Comparison of ENCODE assay signal across 1 cellular context in genomic region chr2:183038341-183039300, GRCh38.
A peak's percentile ranks its signal among the peaks of the same experiment; 100 is the strongest.
TF ChIP-seq lines count a peak whose summit lies in the region.

A gene with protein sequence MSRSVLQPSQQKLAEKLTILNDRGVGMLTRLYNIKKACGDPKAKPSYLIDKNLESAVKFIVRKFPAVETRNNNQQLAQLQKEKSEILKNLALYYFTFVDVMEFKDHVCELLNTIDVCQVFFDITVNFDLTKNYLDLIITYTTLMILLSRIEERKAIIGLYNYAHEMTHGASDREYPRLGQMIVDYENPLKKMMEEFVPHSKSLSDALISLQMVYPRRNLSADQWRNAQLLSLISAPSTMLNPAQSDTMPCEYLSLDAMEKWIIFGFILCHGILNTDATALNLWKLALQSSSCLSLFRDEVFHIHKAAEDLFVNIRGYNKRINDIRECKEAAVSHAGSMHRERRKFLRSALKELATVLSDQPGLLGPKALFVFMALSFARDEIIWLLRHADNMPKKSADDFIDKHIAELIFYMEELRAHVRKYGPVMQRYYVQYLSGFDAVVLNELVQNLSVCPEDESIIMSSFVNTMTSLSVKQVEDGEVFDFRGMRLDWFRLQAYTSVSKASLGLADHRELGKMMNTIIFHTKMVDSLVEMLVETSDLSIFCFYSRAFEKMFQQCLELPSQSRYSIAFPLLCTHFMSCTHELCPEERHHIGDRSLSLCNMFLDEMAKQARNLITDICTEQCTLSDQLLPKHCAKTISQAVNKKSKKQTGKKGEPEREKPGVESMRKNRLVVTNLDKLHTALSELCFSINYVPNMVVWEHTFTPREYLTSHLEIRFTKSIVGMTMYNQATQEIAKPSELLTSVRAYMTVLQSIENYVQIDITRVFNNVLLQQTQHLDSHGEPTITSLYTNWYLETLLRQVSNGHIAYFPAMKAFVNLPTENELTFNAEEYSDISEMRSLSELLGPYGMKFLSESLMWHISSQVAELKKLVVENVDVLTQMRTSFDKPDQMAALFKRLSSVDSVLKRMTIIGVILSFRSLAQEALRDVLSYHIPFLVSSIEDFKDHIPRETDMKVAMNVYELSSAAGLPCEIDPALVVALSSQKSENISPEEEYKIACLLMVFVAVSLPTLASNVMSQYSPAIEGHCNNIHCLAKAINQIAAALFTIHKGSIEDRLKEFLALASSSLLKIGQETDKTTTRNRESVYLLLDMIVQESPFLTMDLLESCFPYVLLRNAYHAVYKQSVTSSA (minus strand): TSS chr2:183038457. CDS start chr2:183038099, 358 bp downstream.

TF ChIP-seq in HepG2, 621 proteins besides CTCF, POLR2A, EP300 and RAD21 (continued from another document and continues in another):
- TF ChIP-seq, protein P1, sequence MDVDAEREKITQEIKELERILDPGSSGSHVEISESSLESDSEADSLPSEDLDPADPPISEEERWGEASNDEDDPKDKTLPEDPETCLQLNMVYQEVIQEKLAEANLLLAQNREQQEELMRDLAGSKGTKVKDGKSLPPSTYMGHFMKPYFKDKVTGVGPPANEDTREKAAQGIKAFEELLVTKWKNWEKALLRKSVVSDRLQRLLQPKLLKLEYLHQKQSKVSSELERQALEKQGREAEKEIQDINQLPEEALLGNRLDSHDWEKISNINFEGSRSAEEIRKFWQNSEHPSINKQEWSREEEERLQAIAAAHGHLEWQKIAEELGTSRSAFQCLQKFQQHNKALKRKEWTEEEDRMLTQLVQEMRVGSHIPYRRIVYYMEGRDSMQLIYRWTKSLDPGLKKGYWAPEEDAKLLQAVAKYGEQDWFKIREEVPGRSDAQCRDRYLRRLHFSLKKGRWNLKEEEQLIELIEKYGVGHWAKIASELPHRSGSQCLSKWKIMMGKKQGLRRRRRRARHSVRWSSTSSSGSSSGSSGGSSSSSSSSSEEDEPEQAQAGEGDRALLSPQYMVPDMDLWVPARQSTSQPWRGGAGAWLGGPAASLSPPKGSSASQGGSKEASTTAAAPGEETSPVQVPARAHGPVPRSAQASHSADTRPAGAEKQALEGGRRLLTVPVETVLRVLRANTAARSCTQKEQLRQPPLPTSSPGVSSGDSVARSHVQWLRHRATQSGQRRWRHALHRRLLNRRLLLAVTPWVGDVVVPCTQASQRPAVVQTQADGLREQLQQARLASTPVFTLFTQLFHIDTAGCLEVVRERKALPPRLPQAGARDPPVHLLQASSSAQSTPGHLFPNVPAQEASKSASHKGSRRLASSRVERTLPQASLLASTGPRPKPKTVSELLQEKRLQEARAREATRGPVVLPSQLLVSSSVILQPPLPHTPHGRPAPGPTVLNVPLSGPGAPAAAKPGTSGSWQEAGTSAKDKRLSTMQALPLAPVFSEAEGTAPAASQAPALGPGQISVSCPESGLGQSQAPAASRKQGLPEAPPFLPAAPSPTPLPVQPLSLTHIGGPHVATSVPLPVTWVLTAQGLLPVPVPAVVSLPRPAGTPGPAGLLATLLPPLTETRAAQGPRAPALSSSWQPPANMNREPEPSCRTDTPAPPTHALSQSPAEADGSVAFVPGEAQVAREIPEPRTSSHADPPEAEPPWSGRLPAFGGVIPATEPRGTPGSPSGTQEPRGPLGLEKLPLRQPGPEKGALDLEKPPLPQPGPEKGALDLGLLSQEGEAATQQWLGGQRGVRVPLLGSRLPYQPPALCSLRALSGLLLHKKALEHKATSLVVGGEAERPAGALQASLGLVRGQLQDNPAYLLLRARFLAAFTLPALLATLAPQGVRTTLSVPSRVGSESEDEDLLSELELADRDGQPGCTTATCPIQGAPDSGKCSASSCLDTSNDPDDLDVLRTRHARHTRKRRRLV (CRISPR knock-in tag; IDR thresholded peaks at IDR 0.05), result no peak
- TF ChIP-seq ZNF17 (CRISPR knock-in tag; IDR thresholded peaks at IDR 0.05), result no peak
- no peak for TF ChIP-seq RBM22 (optimal IDR thresholded peaks at IDR 0.05; ENCODE audit: low read length)
- TF ChIP-seq ZNF562 (CRISPR knock-in tag; IDR thresholded peaks at IDR 0.05; ENCODE audit: borderline replicate concordance), result no peak
- TF ChIP-seq BORCS8-MEF2B (CRISPR knock-in tag; IDR thresholded peaks at IDR 0.05), result no peak
- TF ChIP-seq ZNF724P (CRISPR knock-in tag; IDR thresholded peaks at IDR 0.05; ENCODE audit: borderline replicate concordance), result no peak; the same call in 1 of the 2 replicates
- no peak for TF ChIP-seq CCAR2 (optimal IDR thresholded peaks at IDR 0.05; ENCODE audit: low read depth, low read length)
- peak; percentile 91; the same call in 1 of the 2 replicates for TF ChIP-seq ZNF431 (CRISPR knock-in tag; IDR thresholded peaks at IDR 0.05; ENCODE audit: borderline replicate concordance, low read depth)
- TF ChIP-seq PBX3 (CRISPR knock-in tag; IDR thresholded peaks at IDR 0.05; ENCODE audit: borderline replicate concordance), result no peak
- TF ChIP-seq CBX2 (IDR thresholded peaks at IDR 0.05; ENCODE audit: low read depth, low read length), result 0 out of 2 replicates have a peak, but pooled peaks have one; percentile 61
- TF ChIP-seq CBX2 (CRISPR knock-in tag; IDR thresholded peaks at IDR 0.05; ENCODE audit: low read depth), result no peak
- TF ChIP-seq ZNF577 (CRISPR knock-in tag; IDR thresholded peaks at IDR 0.05; ENCODE audit: borderline replicate concordance, low read depth), result no peak
- TF ChIP-seq U2AF1 (optimal IDR thresholded peaks at IDR 0.05; ENCODE audit: low read depth, low read length), result no peak
- TF ChIP-seq TEAD2 (CRISPR knock-in tag; IDR thresholded peaks at IDR 0.05), result no peak
- TF ChIP-seq ZNF670 (CRISPR knock-in tag; IDR thresholded peaks at IDR 0.05; ENCODE audit: borderline replicate concordance), result no peak
- no peak for TF ChIP-seq NR3C1 (CRISPR knock-in tag; IDR thresholded peaks at IDR 0.05)
- TF ChIP-seq, protein P2, sequence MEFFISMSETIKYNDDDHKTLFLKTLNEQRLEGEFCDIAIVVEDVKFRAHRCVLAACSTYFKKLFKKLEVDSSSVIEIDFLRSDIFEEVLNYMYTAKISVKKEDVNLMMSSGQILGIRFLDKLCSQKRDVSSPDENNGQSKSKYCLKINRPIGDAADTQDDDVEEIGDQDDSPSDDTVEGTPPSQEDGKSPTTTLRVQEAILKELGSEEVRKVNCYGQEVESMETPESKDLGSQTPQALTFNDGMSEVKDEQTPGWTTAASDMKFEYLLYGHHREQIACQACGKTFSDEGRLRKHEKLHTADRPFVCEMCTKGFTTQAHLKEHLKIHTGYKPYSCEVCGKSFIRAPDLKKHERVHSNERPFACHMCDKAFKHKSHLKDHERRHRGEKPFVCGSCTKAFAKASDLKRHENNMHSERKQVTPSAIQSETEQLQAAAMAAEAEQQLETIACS (CRISPR knock-in tag; IDR thresholded peaks at IDR 0.05), result peak; percentile 42; the same call in 1 of the 2 replicates
- peak; percentile 38; the same call in 1 of the 2 replicates for TF ChIP-seq DPF2 (CRISPR knock-in tag; IDR thresholded peaks at IDR 0.05; ENCODE audit: borderline replicate concordance, low read depth)
- peak; percentile 26; the same call in 1 of the 2 replicates for TF ChIP-seq NCOA2 (CRISPR knock-in tag; IDR thresholded peaks at IDR 0.05)
- 0 out of 2 replicates have a peak, but pooled peaks have one; percentile 68 for TF ChIP-seq NFKBIZ (CRISPR knock-in tag; IDR thresholded peaks at IDR 0.05)
- no peak for TF ChIP-seq ZEB1 (IDR thresholded peaks at IDR 0.05; ENCODE audit: insufficient replicate concordance, low read depth)
- peak; percentile 39; the same call in 1 of the 2 replicates for TF ChIP-seq RBFOX2 (IDR thresholded peaks at IDR 0.05; ENCODE audit: low read depth, low read length)
- TF ChIP-seq, protein P3, sequence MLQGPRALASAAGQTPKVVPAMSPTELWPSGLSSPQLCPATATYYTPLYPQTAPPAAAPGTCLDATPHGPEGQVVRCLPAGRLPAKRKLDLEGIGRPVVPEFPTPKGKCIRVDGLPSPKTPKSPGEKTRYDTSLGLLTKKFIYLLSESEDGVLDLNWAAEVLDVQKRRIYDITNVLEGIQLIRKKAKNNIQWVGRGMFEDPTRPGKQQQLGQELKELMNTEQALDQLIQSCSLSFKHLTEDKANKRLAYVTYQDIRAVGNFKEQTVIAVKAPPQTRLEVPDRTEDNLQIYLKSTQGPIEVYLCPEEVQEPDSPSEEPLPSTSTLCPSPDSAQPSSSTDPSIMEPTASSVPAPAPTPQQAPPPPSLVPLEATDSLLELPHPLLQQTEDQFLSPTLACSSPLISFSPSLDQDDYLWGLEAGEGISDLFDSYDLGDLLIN (CRISPR knock-in tag; IDR thresholded peaks at IDR 0.05; ENCODE audit: borderline replicate concordance), result no peak
- no peak for TF ChIP-seq NAIF1 (CRISPR knock-in tag; IDR thresholded peaks at IDR 0.05; ENCODE audit: borderline replicate concordance)
- no peak for TF ChIP-seq ZNF382 (CRISPR knock-in tag; IDR thresholded peaks at IDR 0.05; ENCODE audit: borderline replicate concordance)
- TF ChIP-seq PRPF4 (IDR thresholded peaks at IDR 0.05; ENCODE audit: low read depth, low read length, poor library complexity, severe bottlenecking), result no peak
- TF ChIP-seq ZNF605 (CRISPR knock-in tag; IDR thresholded peaks at IDR 0.05), result peak; percentile 61; the same call in 1 of the 2 replicates
- no peak for TF ChIP-seq DDIT3 (CRISPR knock-in tag; IDR thresholded peaks at IDR 0.05)
- TF ChIP-seq HNF4G (IDR thresholded peaks at IDR 0.05; ENCODE audit: borderline replicate concordance, low read depth, low read length), result 0 out of 2 replicates have a peak, but pooled peaks have one; percentile 9
- TF ChIP-seq HNF4G (CRISPR knock-in tag; IDR thresholded peaks at IDR 0.05; ENCODE audit: borderline replicate concordance, low read depth), result 0 out of 2 replicates have a peak, but pooled peaks have one; percentile 19
- no peak for TF ChIP-seq FUBP1 (CRISPR knock-in tag; IDR thresholded peaks at IDR 0.05; ENCODE audit: borderline replicate concordance)
- no peak for TF ChIP-seq ZNF180 (CRISPR knock-in tag; IDR thresholded peaks at IDR 0.05; ENCODE audit: borderline replicate concordance, low read depth)
- TF ChIP-seq SRSF4 (IDR thresholded peaks at IDR 0.05; ENCODE audit: low read depth, low read length, poor library complexity, severe bottlenecking), result no peak
- no peak; the same call in 1 of the 2 replicates for TF ChIP-seq ZNF33B (CRISPR knock-in tag; IDR thresholded peaks at IDR 0.05)
- TF ChIP-seq, protein P4, sequence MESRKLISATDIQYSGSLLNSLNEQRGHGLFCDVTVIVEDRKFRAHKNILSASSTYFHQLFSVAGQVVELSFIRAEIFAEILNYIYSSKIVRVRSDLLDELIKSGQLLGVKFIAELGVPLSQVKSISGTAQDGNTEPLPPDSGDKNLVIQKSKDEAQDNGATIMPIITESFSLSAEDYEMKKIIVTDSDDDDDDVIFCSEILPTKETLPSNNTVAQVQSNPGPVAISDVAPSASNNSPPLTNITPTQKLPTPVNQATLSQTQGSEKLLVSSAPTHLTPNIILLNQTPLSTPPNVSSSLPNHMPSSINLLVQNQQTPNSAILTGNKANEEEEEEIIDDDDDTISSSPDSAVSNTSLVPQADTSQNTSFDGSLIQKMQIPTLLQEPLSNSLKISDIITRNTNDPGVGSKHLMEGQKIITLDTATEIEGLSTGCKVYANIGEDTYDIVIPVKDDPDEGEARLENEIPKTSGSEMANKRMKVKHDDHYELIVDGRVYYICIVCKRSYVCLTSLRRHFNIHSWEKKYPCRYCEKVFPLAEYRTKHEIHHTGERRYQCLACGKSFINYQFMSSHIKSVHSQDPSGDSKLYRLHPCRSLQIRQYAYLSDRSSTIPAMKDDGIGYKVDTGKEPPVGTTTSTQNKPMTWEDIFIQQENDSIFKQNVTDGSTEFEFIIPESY (CRISPR knock-in tag; IDR thresholded peaks at IDR 0.05), result no peak
- peak; percentile 88 for TF ChIP-seq ZNF292 (CRISPR knock-in tag; IDR thresholded peaks at IDR 0.05; ENCODE audit: borderline replicate concordance, low read depth)
- peak; percentile 60; the same call in 1 of the 2 replicates for TF ChIP-seq POGZ (CRISPR knock-in tag; IDR thresholded peaks at IDR 0.05)
- no peak for TF ChIP-seq ZNF75D (CRISPR knock-in tag; IDR thresholded peaks at IDR 0.05; ENCODE audit: borderline replicate concordance)
- TF ChIP-seq GPBP1L1 (CRISPR knock-in tag; IDR thresholded peaks at IDR 0.05), result no peak
- no peak for TF ChIP-seq FOXK1 (CRISPR knock-in tag; IDR thresholded peaks at IDR 0.05; ENCODE audit: borderline replicate concordance, low read depth)
- no peak; the same call in 1 of the 2 replicates for TF ChIP-seq DR1 (CRISPR knock-in tag; IDR thresholded peaks at IDR 0.05)
- TF ChIP-seq GABPA (IDR thresholded peaks at IDR 0.05; ENCODE audit: low read depth, low read length), result no peak; the same call in 1 of the 2 replicates
- TF ChIP-seq GABPA (CRISPR knock-in tag; IDR thresholded peaks at IDR 0.05; ENCODE audit: low read depth), result no peak
- TF ChIP-seq ATF7 (IDR thresholded peaks at IDR 0.05), result no peak
- TF ChIP-seq ATF7 (CRISPR knock-in tag; IDR thresholded peaks at IDR 0.05), result no peak
- no peak for TF ChIP-seq ZSCAN30 (CRISPR knock-in tag; IDR thresholded peaks at IDR 0.05)
